10 cellular contexts compared by ENCODE assay signal in genomic region chr18:11982981-11983380, GRCh38. TPM values are rescaled to one million over a fixed set of nuclear protein-coding genes. Genes with fewer than 3 reads are reported as not detected.
A peak's percentile ranks its signal among the peaks of the same experiment; 100 is the strongest.
DNase-seq lines count a peak whose midpoint lies in the region; ATAC-seq and TF ChIP-seq lines count a peak whose summit lies in the region.
"Had no signal": no experiment of that assay in that cellular context is flagged by ENCODE, and none has a peak within 500 bp of the region (broad histone marks: within the 10 kb centered on the region; RNA-seq: fewer than 3 reads in every experiment).

No MANE protein-coding gene starts in this region.

- TF ChIP-seq CTCF in natural killer cell (IDR thresholded peaks at IDR 0.05) (no peak), ovary (IDR thresholded peaks at IDR 0.05) (no peak)

- in situ Hi-C loops in Caki2 (cut with HindIII; ENCODE audit: low pct_unique_long_range_greater_than_20kb, low sequenced_read_pairs), result no loop called here

- WGBS in ovary, 3 donors, result 72 to 82% (median 76%) methylated on average over 4 of the region's 4 CpGs

- no peak overlapping the region for H3K4me2 ChIP-seq in Karpas-422 (ENCODE audit: low read depth, low read length, poor library complexity, severe bottlenecking)

- DNase-seq in Caki2 (ENCODE audit: low read depth) (peak; percentile 28), natural killer cell (no peak), left lobe of liver (ENCODE audit: low spot score) (no peak), ovary (no peak), Karpas-422 (no peak)
- DNase-seq in effector memory CD8-positive, alpha-beta T cell, result no peak
- DNase-seq: activated CD4-positive, alpha-beta T cell treated with anti-CD3 and anti-CD28 coated beads, Interleukin-2, amount 50 U/mL, for 48 hours had no signal

- H3K36me3 ChIP-seq in ovary, result no peaks in the 10 kb centered on the region
- no peaks in the 10 kb centered on the region for H3K36me3 ChIP-seq in Karpas-422 (ENCODE audit: insufficient read depth, low read length)

- H3K4me1 Mint-ChIP-seq in effector memory CD8-positive, alpha-beta T cell (ENCODE audit: low read depth in 2 of 2), result peaks cover 10 to 13% of the 10 kb centered on the region in 2 donors
- H3K4me1 Mint-ChIP-seq in natural killer cell, result peaks cover 6 to 18% of the 10 kb centered on the region in 2 donors

- H3K4me3 ChIP-seq in ovary, result no peak overlapping the region
- H3K4me3 ChIP-seq in Karpas-422 (ENCODE audit: low read length), result no peak overlapping the region

- H3K27me3 Mint-ChIP-seq in effector memory CD8-positive, alpha-beta T cell, result no peaks in the 10 kb centered on the region
- no peaks in the 10 kb centered on the region for H3K27me3 Mint-ChIP-seq in natural killer cell (ENCODE audit: low read depth in 2 of 2)
- H3K27me3 Mint-ChIP-seq: central memory CD8-positive, alpha-beta T cell had no signal

- no peak for TF ChIP-seq POLR2A in ovary (IDR thresholded peaks at IDR 0.05)

- H3K27me3 ChIP-seq in ovary, result no peaks in the 10 kb centered on the region
- H3K27me3 ChIP-seq in Karpas-422 (ENCODE audit: low read length), result no peaks in the 10 kb centered on the region

- intact Hi-C loops in natural killer cell (cut with micrococcal nuclease), result loop anchor here (10.0 kb wide), 1 partner anchor 392 kb away; the partner anchor contains the start of gene AFG3L2
- intact Hi-C loops in ovary (cut with DNase I), result loop anchor here in 2 of 4 donors (5.0 kb wide), 1 partner anchor 36 kb away; no protein-coding TSS in a partner anchor

- no peak overlapping the region for H3K27ac Mint-ChIP-seq in effector memory CD8-positive, alpha-beta T cell
- no peak overlapping the region for H3K27ac Mint-ChIP-seq in natural killer cell

- no peak overlapping the region for H2AFZ ChIP-seq in Karpas-422 (ENCODE audit: low read length)

- H3K27ac ChIP-seq in ovary, result no peak overlapping the region
- H3K27ac ChIP-seq in Karpas-422 (ENCODE audit: low read length), result no peak overlapping the region

- TF ChIP-seq RAD21 in Ishikawa (IDR thresholded peaks at IDR 0.05; ENCODE audit: low read depth), result no peak

- H3K4me1 ChIP-seq in ovary (ENCODE audit: insufficient read depth) (no peaks in the 10 kb centered on the region), Karpas-422 (ENCODE audit: low read length) (peaks cover 19% of the 10 kb centered on the region)

- H3K4me3 Mint-ChIP-seq in effector memory CD8-positive, alpha-beta T cell, result peak overlapping the region; percentile 86 to 87
- peak overlapping the region; percentile 87 for H3K4me3 Mint-ChIP-seq in natural killer cell

- H3K79me2 ChIP-seq in Karpas-422 (ENCODE audit: low read length), result no peaks in the 10 kb centered on the region

- H3K9me3 ChIP-seq in ovary, result no peaks in the 10 kb centered on the region
- no peaks in the 10 kb centered on the region for H3K9me3 ChIP-seq in Karpas-422 (ENCODE audit: low read length)

- H3K36me3 Mint-ChIP-seq in effector memory CD8-positive, alpha-beta T cell (ENCODE audit: insufficient read depth), result peaks cover 7% of the 10 kb centered on the region
- no peaks in the 10 kb centered on the region for H3K36me3 Mint-ChIP-seq in natural killer cell

- no peaks in the 10 kb centered on the region for H3K9me2 ChIP-seq in Karpas-422 (replicated peaks; ENCODE audit: insufficient read depth, low read length)

- H4K20me1 ChIP-seq in Karpas-422 (ENCODE audit: insufficient read depth, low read depth, low read length), result no peaks in the 10 kb centered on the region

- no peaks in the 10 kb centered on the region for H3K9me3 Mint-ChIP-seq in effector memory CD8-positive, alpha-beta T cell
- no peaks in the 10 kb centered on the region for H3K9me3 Mint-ChIP-seq in natural killer cell
- H3K9me3 Mint-ChIP-seq: central memory CD8-positive, alpha-beta T cell had no signal

- ATAC-seq in effector memory CD8-positive, alpha-beta T cell (replicated peaks), result no peak
- ATAC-seq in natural killer cell (no peak), left lobe of liver (no peak), GM21723 (IDR thresholded peaks at IDR 0.05; ENCODE audit: unreplicated experiment) (no peak)

- TF ChIP-seq EP300 in Ishikawa (IDR thresholded peaks at IDR 0.05; ENCODE audit: borderline replicate concordance) (no peak), ovary (IDR thresholded peaks at IDR 0.05) (no peak)

- no peak overlapping the region for H3K9ac ChIP-seq in Karpas-422 (ENCODE audit: low read length)

TF ChIP-seq in Ishikawa, 13 proteins besides CTCF, POLR2A, EP300 and RAD21:
- TF ChIP-seq CREB1 (IDR thresholded peaks at IDR 0.05; ENCODE audit: low read depth) (no peak), NFIC (IDR thresholded peaks at IDR 0.05) (no peak), EGR1 (IDR thresholded peaks at IDR 0.05) (no peak), CEBPB (IDR thresholded peaks at IDR 0.05) (peak; percentile 46; the same call in 1 of the 2 replicates), USF1 (IDR thresholded peaks at IDR 0.05) (no peak), FOXM1 (IDR thresholded peaks at IDR 0.05; ENCODE audit: borderline replicate concordance, low read depth) (no peak), MAX (IDR thresholded peaks at IDR 0.05) (no peak), TEAD4 (IDR thresholded peaks at IDR 0.05) (no peak), TCF12 (IDR thresholded peaks at IDR 0.05; ENCODE audit: low read depth) (no peak)

RNA-seq across cellular contexts. Expression of gene IMPA2, which starts 1.7 kb away (rescaled TPM):
- 339 and 379 TPM in 2 replicates for total RNA-seq in Caki2 (2014; rRNA removed; shearing (Covaris generic); ENCODE audit: low replicate concordance)
- total RNA-seq in natural killer cell, result 1 to 10 TPM; 2.7 to 6.6 (median 3.6) TPM
- total RNA-seq in left lobe of liver, result 51.3 TPM
- 10 to 100 TPM; 16.8 to 33.5 (median 25.2) TPM for total RNA-seq in ovary
- polyA plus RNA-seq in ovary, result 10 to 100 TPM; 15.4 to 21.1 TPM
- total RNA-seq in Karpas-422 (2014; rRNA removed; shearing (Covaris generic); ENCODE audit: low replicate concordance), result 0.89 and 2.1 TPM in 2 replicates
